Comparison of ENCODE assay signal across 8 cellular contexts in the genomic region with DNA sequence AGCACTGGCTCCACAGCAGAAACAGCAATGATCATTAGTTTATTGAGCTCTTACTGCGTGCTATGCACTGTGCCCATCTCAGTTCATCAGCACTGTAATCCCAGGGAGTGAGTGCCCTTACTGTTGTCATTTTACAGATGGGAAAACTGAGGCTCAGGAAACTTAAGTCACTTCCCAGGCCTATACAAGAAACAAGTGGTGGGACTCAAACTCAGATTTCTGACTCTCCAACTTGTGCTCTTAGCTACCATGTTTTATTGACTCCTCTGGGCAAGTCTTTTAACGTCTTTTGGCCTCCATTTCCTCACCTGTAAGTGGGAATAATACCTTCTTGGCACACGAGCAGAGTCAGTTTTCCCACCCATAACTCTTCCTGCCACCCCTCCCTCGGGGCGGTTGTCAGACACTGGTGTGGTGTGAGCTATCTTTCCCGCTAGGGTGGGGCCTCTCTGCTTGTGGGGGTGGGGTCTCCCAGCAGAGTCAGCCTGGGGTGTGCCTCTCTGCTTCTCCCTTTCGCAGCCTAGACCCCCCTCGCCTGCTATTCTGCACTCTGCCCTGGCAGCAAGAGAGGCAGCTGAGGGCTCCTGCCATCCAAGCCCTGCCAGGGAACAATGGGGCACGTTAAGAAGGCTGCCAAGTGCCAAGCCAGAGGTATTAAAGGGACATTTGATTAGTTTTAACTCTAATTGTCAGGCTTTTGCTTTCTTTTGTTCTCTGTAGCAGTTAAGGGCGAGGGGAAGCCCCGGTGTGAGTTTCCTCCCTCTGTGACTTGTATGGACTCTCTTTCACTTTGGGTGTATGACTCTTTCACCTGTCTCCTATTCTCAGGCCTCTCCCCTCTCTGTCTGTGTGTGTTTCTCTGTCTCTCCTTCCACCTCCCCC. TPM values are rescaled to one million over a fixed set of nuclear protein-coding genes. Genes with fewer than 3 reads are reported as not detected.
DNase-seq lines count a peak whose midpoint lies in the region; ATAC-seq, FAIRE-seq and TF ChIP-seq lines count a peak whose summit lies in the region.

No MANE protein-coding gene starts in this region.

- DNase-seq in GM12891 (ENCODE audit: insufficient read length, low spot score) (peak; percentile 39), foreskin melanocyte (no peak), T1000 (lab: John Stamatoyannopoulos, UW) (no peak), GDM1 (lab: John Stamatoyannopoulos, UW) (no peak)
- DNase-seq in activated T-helper 9 cell treated with anti-CD3 and anti-CD28 coated beads, Interleukin-2, amount 50 U/mL, for 16 hours (ENCODE audit: low read depth): peak; percentile 35
- peak in 2 of 3 donors; percentile 40 to 44 for DNase-seq in stimulated activated CD4-positive, alpha-beta T cell treated with anti-CD3 and anti-CD28 coated beads, TNF-alpha, amount 100 ng/mL, for 48 hours (ENCODE audit: low read depth in 3 of 3)

- H3K4me1 Mint-ChIP-seq in IgD-negative memory B cell: peaks cover 27 to 42% (median 33%) of the 10 kb centered on the region in 3 donors

- no peaks in the 10 kb centered on the region for H3K27me3 Mint-ChIP-seq in IgD-negative memory B cell

- peaks cover 0 to 2% (median 0%) of the 10 kb centered on the region in 3 donors for H3K9me3 Mint-ChIP-seq in IgD-negative memory B cell

- peak; percentile 95 for ATAC-seq in GM21619 (IDR thresholded peaks at IDR 0.05; ENCODE audit: unreplicated experiment)

- H3K27ac Mint-ChIP-seq in IgD-negative memory B cell: peak overlapping the region; percentile 78 to 87 (median 80)

- no peak for TF ChIP-seq POLR2A in GM12891 (IDR thresholded peaks at IDR 0.05; ENCODE audit: low read depth, low read length)

- H3K36me3 Mint-ChIP-seq in IgD-negative memory B cell: peaks cover 15% of the 10 kb centered on the region

- peak overlapping the region in 2 of 4 donors; percentile 61 to 72 for H3K4me3 Mint-ChIP-seq in IgD-negative memory B cell

- FAIRE-seq in GM12891 (lab: Jason Lieb, UNC): peak; percentile 75

TF ChIP-seq in GM12891, 5 proteins besides CTCF, POLR2A, EP300 and RAD21:
- no peak for TF ChIP-seq SPI1 (IDR thresholded peaks at IDR 0.05; ENCODE audit: low read depth, low read length)
- no peak for TF ChIP-seq TAF1 (IDR thresholded peaks at IDR 0.05; ENCODE audit: low read depth, low read length)
- TF ChIP-seq PAX5 (IDR thresholded peaks at IDR 0.05; ENCODE audit: insufficient read depth, low read length, severe bottlenecking): no peak
- TF ChIP-seq POLR2AphosphoS5 (IDR thresholded peaks at IDR 0.05; ENCODE audit: low read depth, low read length): no peak
- TF ChIP-seq POU2F2 (IDR thresholded peaks at IDR 0.05; ENCODE audit: low read depth, low read length): no peak
TF ChIP-seq in GM12891: peak in this region for 0.

RNA-seq across cellular contexts. Expression of a gene that starts 12.1 kb away (rescaled TPM):
- 10.5 TPM for polyA plus RNA-seq in GM12891 (2012; ENCODE audit: low read depth, missing spikeins)
- polyA plus RNA-seq in IgD-negative memory B cell: 25.0 TPM

Comparison
In these comparisons a context has a peak if more than half of its experiments do, and no peak if none do; other contexts are left out.
1. DNase-seq: peak in GM12891 (single experiment), activated T-helper 9 cell treated with anti-CD3 and anti-CD28 coated beads, Interleukin-2, amount 50 U/mL, for 16 hours (single experiment) and stimulated activated CD4-positive, alpha-beta T cell treated with anti-CD3 and anti-CD28 coated beads, TNF-alpha, amount 100 ng/mL, for 48 hours (2 of 3); none in foreskin melanocyte (single experiment), T1000 (single experiment) and GDM1 (single experiment).